ENCODE assay signal across 1 cellular context in genomic region chr16:24536671-24537070, GRCh38.
TF ChIP-seq lines count a peak whose summit lies in the region.

No MANE protein-coding gene starts in this region.

TF ChIP-seq in K562, 482 proteins besides CTCF, POLR2A, EP300 and RAD21:
- TF ChIP-seq ETS2 (tag; IDR thresholded peaks at IDR 0.05; ENCODE audit: borderline replicate concordance, poor library complexity, severe bottlenecking) = no peak
- TF ChIP-seq HEY1 (CRISPR knock-in tag; IDR thresholded peaks at IDR 0.05; ENCODE audit: borderline replicate concordance) = no peak
- no peak for TF ChIP-seq TEAD4 (IDR thresholded peaks at IDR 0.05; ENCODE audit: low read length)
- no peak for TF ChIP-seq TEAD4 (CRISPR knock-in tag; IDR thresholded peaks at IDR 0.05; ENCODE audit: borderline replicate concordance)
- TF ChIP-seq USF1 (CRISPR knock-in tag; IDR thresholded peaks at IDR 0.05) = no peak
- TF ChIP-seq RBM14 (IDR thresholded peaks at IDR 0.05; ENCODE audit: borderline replicate concordance, insufficient read depth, low read depth, low read length) = no peak
- no peak for TF ChIP-seq KDM4B (IDR thresholded peaks at IDR 0.05; ENCODE audit: borderline replicate concordance in 2 of 2, low read depth in 1 of 2)
- TF ChIP-seq BCLAF1 (IDR thresholded peaks at IDR 0.05; ENCODE audit: borderline replicate concordance in 1 of 2, control insufficient read depth in 1 of 2, low read depth in 2 of 2, low read length in 1 of 2) = no peak
- no peak for TF ChIP-seq ZNF449 (CRISPR knock-in tag; IDR thresholded peaks at IDR 0.05)
- TF ChIP-seq CBFB (CRISPR knock-in tag; IDR thresholded peaks at IDR 0.05) = no peak
- TF ChIP-seq RNF2 (IDR thresholded peaks at IDR 0.05) = no peak
- no peak for TF ChIP-seq MCM5 (IDR thresholded peaks at IDR 0.05; ENCODE audit: low read depth)
- TF ChIP-seq STAT6 (CRISPR knock-in tag; IDR thresholded peaks at IDR 0.05) = no peak
- no peak for TF ChIP-seq PTTG1 (tag; IDR thresholded peaks at IDR 0.05; ENCODE audit: low read depth)
- TF ChIP-seq NBN (IDR thresholded peaks at IDR 0.05; ENCODE audit: low read depth) = no peak
